9 cellular contexts compared by ENCODE assay signal in the genomic region with DNA sequence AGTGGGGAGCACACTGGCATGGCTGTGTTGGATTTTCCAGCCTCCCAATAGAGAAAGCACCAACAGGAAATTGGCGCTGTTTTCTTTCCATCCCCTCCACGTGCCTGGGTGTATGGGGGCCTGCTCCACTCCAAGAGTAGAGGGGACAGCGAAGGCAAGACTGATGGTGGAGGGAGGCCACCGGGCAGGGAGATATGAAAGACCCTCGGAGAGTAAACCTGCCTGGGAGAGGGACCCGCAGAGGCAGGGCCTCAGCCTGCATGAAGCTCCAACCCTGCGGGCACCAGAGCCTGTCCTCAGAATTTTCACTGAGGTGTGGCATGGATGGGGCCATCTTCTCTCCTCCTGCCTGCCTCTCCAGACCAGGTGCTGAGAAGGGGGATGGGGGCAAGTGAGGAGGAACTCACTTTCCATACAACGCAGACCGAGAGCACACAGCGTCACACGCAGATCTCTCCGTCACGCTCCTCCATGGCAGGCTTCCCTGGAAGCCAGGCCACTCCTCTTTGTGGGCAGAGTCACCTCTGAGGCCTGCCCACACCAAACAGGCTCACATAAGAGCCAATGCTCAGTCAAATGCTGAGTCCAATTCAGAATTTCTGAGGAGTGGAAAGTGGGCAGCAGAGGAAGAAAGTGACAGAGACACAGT. TPM values are rescaled to one million over a fixed set of nuclear protein-coding genes. Genes with fewer than 3 reads are reported as not detected.
DNase-seq lines count a peak whose midpoint lies in the region; ATAC-seq lines count a peak whose summit lies in the region.
"Had no signal": no experiment of that assay in that cellular context is flagged by ENCODE, and none has a peak within 500 bp of the region (broad histone marks: within the 10 kb centered on the region; RNA-seq: fewer than 3 reads in every experiment).

No MANE protein-coding gene starts in this region.

- H3K27ac ChIP-seq in Karpas-422 (ENCODE audit: low read length), result peak overlapping the region; percentile 77

- no peaks in the 10 kb centered on the region for H3K27me3 Mint-ChIP-seq in activated CD8-positive, alpha-beta T cell treated with anti-CD3 and anti-CD28 coated beads, Interleukin-2, amount 10 ng/mL, durations not matched to agents 7 days and 5 days (ENCODE audit: low read depth)

- intact Hi-C loops in left cardiac atrium (cut with DNase I), result no loop called here

- H3K9me3 Mint-ChIP-seq in activated CD8-positive, alpha-beta T cell treated with anti-CD3 and anti-CD28 coated beads, Interleukin-2, amount 10 ng/mL, durations not matched to agents 7 days and 5 days (ENCODE audit: insufficient read depth), result no peaks in the 10 kb centered on the region
- no peaks in the 10 kb centered on the region for H3K9me3 Mint-ChIP-seq in stimulated activated effector memory CD8-positive, alpha-beta T cell treated with anti-CD3 and anti-CD28 coated beads, Interleukin-12 subunit alpha, Interleukin-12 subunit beta, amount 100 ng/mL, for 72 hours

- POLR2A ChIA-PET in activated CD8-positive, alpha-beta T cell treated with anti-CD3 and anti-CD28 coated beads, Interleukin-2, amount 10 ng/mL, durations not matched to agents 7 days and 5 days (lab: Charles Lee), result interaction anchor here (1.8 to 4.1 kb wide), 2 partner anchors 9 to 18 kb away, joined by 7 to 80 read pairs; partner anchors contain the start of gene ANXA11

- H2AFZ ChIP-seq in Karpas-422 (ENCODE audit: low read length), result no peak overlapping the region

- DNase-seq in Karpas-422, result no peak
- no peak for DNase-seq in activated CD8-positive, alpha-beta T cell treated with anti-CD3 and anti-CD28 coated beads, Interleukin-2, amount 10 ng/mL, durations not matched to agents 7 days and 5 days
- DNase-seq in left cardiac atrium, result peak; percentile 72
- DNase-seq in stimulated activated effector memory CD8-positive, alpha-beta T cell treated with anti-CD3 and anti-CD28 coated beads, Interleukin-12 subunit alpha, Interleukin-12 subunit beta, amount 100 ng/mL, for 72 hours (ENCODE audit: low spot score in 2 of 2), result no peak
- DNase-seq in NCI-H345 (lab: John Stamatoyannopoulos, UW), result no peak
- no peak for DNase-seq in Ammon's horn (ENCODE audit: low spot score)
- DNase-seq in RPMI8226, result no peak
- DNase-seq: amygdala had no signal

- H3K4me3 Mint-ChIP-seq in activated CD8-positive, alpha-beta T cell treated with anti-CD3 and anti-CD28 coated beads, Interleukin-2, amount 10 ng/mL, durations not matched to agents 7 days and 5 days, result peak overlapping the region; percentile 55
- H3K4me3 Mint-ChIP-seq in stimulated activated effector memory CD8-positive, alpha-beta T cell treated with anti-CD3 and anti-CD28 coated beads, Interleukin-12 subunit alpha, Interleukin-12 subunit beta, amount 100 ng/mL, for 72 hours, result peak overlapping the region; percentile 66

- peaks cover 92% of the 10 kb centered on the region for H3K79me2 ChIP-seq in Karpas-422 (ENCODE audit: low read length)

- peaks cover 31% of the 10 kb centered on the region for H3K36me3 Mint-ChIP-seq in activated CD8-positive, alpha-beta T cell treated with anti-CD3 and anti-CD28 coated beads, Interleukin-2, amount 10 ng/mL, durations not matched to agents 7 days and 5 days (ENCODE audit: low read depth)
- H3K36me3 Mint-ChIP-seq in stimulated activated effector memory CD8-positive, alpha-beta T cell treated with anti-CD3 and anti-CD28 coated beads, Interleukin-12 subunit alpha, Interleukin-12 subunit beta, amount 100 ng/mL, for 72 hours, result peaks cover 14% of the 10 kb centered on the region

- peak; percentile 21 for ATAC-seq in activated CD8-positive, alpha-beta T cell treated with anti-CD3 and anti-CD28 coated beads, Interleukin-2, amount 10 ng/mL, durations not matched to agents 7 days and 5 days
- peak; percentile 75 to 83 for ATAC-seq in left cardiac atrium
- ATAC-seq in stimulated activated effector memory CD8-positive, alpha-beta T cell treated with anti-CD3 and anti-CD28 coated beads, Interleukin-12 subunit alpha, Interleukin-12 subunit beta, amount 100 ng/mL, for 72 hours, result no peak
- no peak for ATAC-seq in GM19324 (IDR thresholded peaks at IDR 0.05; ENCODE audit: low FRiP score, unreplicated experiment)

- peaks cover 66% of the 10 kb centered on the region for H3K4me1 Mint-ChIP-seq in activated CD8-positive, alpha-beta T cell treated with anti-CD3 and anti-CD28 coated beads, Interleukin-2, amount 10 ng/mL, durations not matched to agents 7 days and 5 days (ENCODE audit: low read depth)
- H3K4me1 Mint-ChIP-seq in stimulated activated effector memory CD8-positive, alpha-beta T cell treated with anti-CD3 and anti-CD28 coated beads, Interleukin-12 subunit alpha, Interleukin-12 subunit beta, amount 100 ng/mL, for 72 hours, result peaks cover 86% of the 10 kb centered on the region

- H3K4me2 ChIP-seq in Karpas-422 (ENCODE audit: low read depth, low read length, poor library complexity, severe bottlenecking), result no peak overlapping the region

- peak overlapping the region; percentile 89 for H3K27ac Mint-ChIP-seq in activated CD8-positive, alpha-beta T cell treated with anti-CD3 and anti-CD28 coated beads, Interleukin-2, amount 10 ng/mL, durations not matched to agents 7 days and 5 days
- peak overlapping the region; percentile 86 for H3K27ac Mint-ChIP-seq in stimulated activated effector memory CD8-positive, alpha-beta T cell treated with anti-CD3 and anti-CD28 coated beads, Interleukin-12 subunit alpha, Interleukin-12 subunit beta, amount 100 ng/mL, for 72 hours

- no peaks in the 10 kb centered on the region for H3K9me3 ChIP-seq in Karpas-422 (ENCODE audit: low read length)

- no peak overlapping the region for H3K9ac ChIP-seq in Karpas-422 (ENCODE audit: low read length)

- no peak overlapping the region for H3K4me3 ChIP-seq in Karpas-422 (ENCODE audit: low read length)

- CTCF ChIA-PET in activated CD8-positive, alpha-beta T cell treated with anti-CD3 and anti-CD28 coated beads, Interleukin-2, amount 10 ng/mL, durations not matched to agents 7 days and 5 days (lab: Charles Lee), result interaction anchor here (0.6 to 3.6 kb wide), 4 partner anchors 16 to 145 kb away, joined by 6 to 44 read pairs (median 10); partner anchors contain the start of gene ANXA11

- peaks cover 39% of the 10 kb centered on the region for H3K4me1 ChIP-seq in Karpas-422 (ENCODE audit: low read length)

- no peaks in the 10 kb centered on the region for H4K20me1 ChIP-seq in Karpas-422 (ENCODE audit: insufficient read depth, low read depth, low read length)

- no peaks in the 10 kb centered on the region for H3K27me3 ChIP-seq in Karpas-422 (ENCODE audit: low read length)

- H3K9me2 ChIP-seq in Karpas-422 (replicated peaks; ENCODE audit: insufficient read depth, low read length), result no peaks in the 10 kb centered on the region

- no peaks in the 10 kb centered on the region for H3K36me3 ChIP-seq in Karpas-422 (ENCODE audit: insufficient read depth, low read length)

RNA-seq across cellular contexts. Expression of gene ANXA11, which starts 18.8 kb away (rescaled TPM):
- 56.0 and 88.2 TPM in 2 replicates for total RNA-seq in Karpas-422 (2014; rRNA removed; shearing (Covaris generic); ENCODE audit: low replicate concordance)
- total RNA-seq in activated CD8-positive, alpha-beta T cell treated with anti-CD3 and anti-CD28 coated beads, Interleukin-2, amount 10 ng/mL, durations not matched to agents 7 days and 5 days, result 100 to 1,000 TPM; 249 to 277 TPM
- 100 to 1,000 TPM; 327 to 413 TPM for total RNA-seq in left cardiac atrium

RNA-seq across cellular contexts. Expression of gene PLAC9, which starts 54.0 kb away (rescaled TPM):
- not detected in 2 replicates for total RNA-seq in Karpas-422 (2014; rRNA removed; shearing (Covaris generic); ENCODE audit: low replicate concordance)
- not detected for total RNA-seq in activated CD8-positive, alpha-beta T cell treated with anti-CD3 and anti-CD28 coated beads, Interleukin-2, amount 10 ng/mL, durations not matched to agents 7 days and 5 days
- 10 to 100 TPM; 60.9 to 97.9 TPM for total RNA-seq in left cardiac atrium

Comparison
In these comparisons a context has a peak if more than half of its experiments do, and no peak if none do; other contexts are left out.
1. ATAC-seq: peak in activated CD8-positive, alpha-beta T cell treated with anti-CD3 and anti-CD28 coated beads, Interleukin-2, amount 10 ng/mL, durations not matched to agents 7 days and 5 days (single experiment) and left cardiac atrium (2 of 2); none in stimulated activated effector memory CD8-positive, alpha-beta T cell treated with anti-CD3 and anti-CD28 coated beads, Interleukin-12 subunit alpha, Interleukin-12 subunit beta, amount 100 ng/mL, for 72 hours (single experiment) and GM19324 (single experiment).
2. RNA of gene PLAC9, which starts 54.0 kb away (total RNA-seq): 60.9 to 97.9 TPM in left cardiac atrium; not detected in Karpas-422 and not detected in activated CD8-positive, alpha-beta T cell treated with anti-CD3 and anti-CD28 coated beads, Interleukin-2, amount 10 ng/mL, durations not matched to agents 7 days and 5 days; every median in the first group is over 10 times any median in the second.